Comparison of ENCODE assay signal across 18 cellular contexts in the genomic region with DNA sequence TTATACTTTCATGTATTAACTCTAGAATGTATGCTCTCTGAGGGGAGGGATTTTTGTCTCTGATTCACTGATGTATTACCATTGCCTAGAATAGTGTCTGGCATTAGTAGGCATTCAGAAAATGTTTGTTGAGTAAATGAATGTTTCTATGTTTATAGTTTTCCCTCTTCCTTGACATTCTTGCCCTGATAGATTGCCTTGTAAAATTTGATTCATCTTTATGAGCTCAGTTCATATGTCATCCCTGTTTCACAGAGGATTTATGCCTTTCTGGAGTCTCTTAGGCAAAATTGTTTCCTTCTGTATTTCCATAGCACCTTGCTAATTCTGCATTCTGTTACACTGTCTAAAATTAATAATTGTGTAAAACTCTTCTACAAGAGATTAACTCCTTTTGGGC.
DNase-seq lines count a peak whose midpoint lies in the region; ATAC-seq, FAIRE-seq and TF ChIP-seq lines count a peak whose summit lies in the region.
"Had no signal": no experiment of that assay in that cellular context is flagged by ENCODE, and none has a peak within 500 bp of the region (broad histone marks: within the 10 kb centered on the region; RNA-seq: fewer than 3 reads in every experiment).

No MANE protein-coding gene starts in this region.

- CTCF ChIA-PET in CD4-positive, alpha-beta T cell (lab: Charles Lee) = interaction anchor here (1.7 kb wide), 1 partner anchor 9 kb away, joined by 4 read pairs; no protein-coding TSS in a partner anchor

- no peak overlapping the region for H3K27ac ChIP-seq in CD4-positive, alpha-beta T cell (ENCODE audit: low read depth, low read length)
- H3K27ac ChIP-seq: BLaER1 had no signal

- peaks cover 69% of the 10 kb centered on the region for H3K36me3 Mint-ChIP-seq in CD4-positive, alpha-beta T cell (ENCODE audit: low read depth)
- H3K36me3 Mint-ChIP-seq in activated T-helper 17 cell treated with anti-CD3 and anti-CD28 coated beads, Interleukin-2, amount 50 U/mL, for 72 hours (ENCODE audit: low read depth) = peaks cover 75% of the 10 kb centered on the region
- H3K36me3 Mint-ChIP-seq in natural killer cell treated with Interleukin-12 subunit alpha and Interleukin-12 subunit beta and Interleukin-15 and Interleukin-18, amount 100 ng/mL, for 72 hours = peaks cover 25% of the 10 kb centered on the region

- no peaks in the 10 kb centered on the region for H3K9me3 ChIP-seq in CD4-positive, alpha-beta T cell (ENCODE audit: control insufficient read depth, low read length)
- H3K9me3 ChIP-seq: right atrium auricular region had no signal

- H3K27me3 ChIP-seq in CD4-positive, alpha-beta T cell (ENCODE audit: control insufficient read depth, insufficient read depth, low read length) = no peaks in the 10 kb centered on the region
- H3K27me3 ChIP-seq: BLaER1, right atrium auricular region had no signal

- POLR2A ChIA-PET in CD4-positive, alpha-beta T cell (lab: Charles Lee) = interaction anchor here (0.7 to 1.5 kb wide), 3 partner anchors 61 to 265 kb away, joined by 3 to 8 read pairs (median 4); a partner anchor contains a TSS

- no peak for TF ChIP-seq POLR2A in H54 (IDR thresholded peaks at IDR 0.05; ENCODE audit: low read depth, low read length)

- no peak for TF ChIP-seq CTCF in CD4-positive, alpha-beta T cell (IDR thresholded peaks at IDR 0.05)

- FAIRE-seq in H54 (lab: Jason Lieb, UNC) = peak; percentile 52
- FAIRE-seq: endothelial cell of umbilical vein had no signal

- H3K4me3 Mint-ChIP-seq in CD4-positive, alpha-beta T cell = no peak overlapping the region
- peak overlapping the region; percentile 68 for H3K4me3 Mint-ChIP-seq in activated T-helper 17 cell treated with anti-CD3 and anti-CD28 coated beads, Interleukin-2, amount 50 U/mL, for 72 hours
- peak overlapping the region; percentile 75 for H3K4me3 Mint-ChIP-seq in natural killer cell treated with Interleukin-12 subunit alpha and Interleukin-12 subunit beta and Interleukin-15 and Interleukin-18, amount 100 ng/mL, for 72 hours

- peaks cover 2% of the 10 kb centered on the region for H3K9me3 Mint-ChIP-seq in CD4-positive, alpha-beta T cell
- peaks cover 3% of the 10 kb centered on the region for H3K9me3 Mint-ChIP-seq in activated T-helper 17 cell treated with anti-CD3 and anti-CD28 coated beads, Interleukin-2, amount 50 U/mL, for 72 hours
- peaks cover 3% of the 10 kb centered on the region for H3K9me3 Mint-ChIP-seq in natural killer cell treated with Interleukin-12 subunit alpha and Interleukin-12 subunit beta and Interleukin-15 and Interleukin-18, amount 100 ng/mL, for 72 hours

- H3K27ac Mint-ChIP-seq in CD4-positive, alpha-beta T cell = peak overlapping the region; percentile 84
- peak overlapping the region; percentile 80 for H3K27ac Mint-ChIP-seq in activated T-helper 17 cell treated with anti-CD3 and anti-CD28 coated beads, Interleukin-2, amount 50 U/mL, for 72 hours
- H3K27ac Mint-ChIP-seq in natural killer cell treated with Interleukin-12 subunit alpha and Interleukin-12 subunit beta and Interleukin-15 and Interleukin-18, amount 100 ng/mL, for 72 hours = peak overlapping the region; percentile 83 to 88

- DNase-seq in CD4-positive, alpha-beta T cell = no peak
- DNase-seq in H54 (ENCODE audit: insufficient read length, low spot score) (no peak), DMS153 treated with DMSO at 0.1 percent for 48 hours (lab: John Stamatoyannopoulos, UW; ENCODE audit: unreplicated experiment) (no peak), H4 (ENCODE audit: low spot score) (no peak)
- DNase-seq in natural killer cell treated with Interleukin-12 subunit alpha and Interleukin-12 subunit beta and Interleukin-15 and Interleukin-18, amount 100 ng/mL, for 72 hours (ENCODE audit: low spot score) = no peak
- DNase-seq: anterior cingulate cortex; DMS79 treated with DMSO at 0.1 percent for 48 hours; HCEC 1CT; mesendoderm; NCI-H1436; stimulated activated CD8-positive, alpha-beta memory T cell treated with anti-CD3 and anti-CD28 coated beads, Interleukin-4, amount 100 ng/mL, for 48 hours had no signal

- H3K27me3 Mint-ChIP-seq in CD4-positive, alpha-beta T cell = no peaks in the 10 kb centered on the region
- no peaks in the 10 kb centered on the region for H3K27me3 Mint-ChIP-seq in activated T-helper 17 cell treated with anti-CD3 and anti-CD28 coated beads, Interleukin-2, amount 50 U/mL, for 72 hours
- H3K27me3 Mint-ChIP-seq in natural killer cell treated with Interleukin-12 subunit alpha and Interleukin-12 subunit beta and Interleukin-15 and Interleukin-18, amount 100 ng/mL, for 72 hours = no peaks in the 10 kb centered on the region

- intact Hi-C loops in CD4-positive, alpha-beta T cell (cut with DNase I, micrococcal nuclease) = loop anchor here (2.0 to 5.0 kb wide), 3 partner anchors 52 to 73 kb away; a partner anchor contains a TSS

- ATAC-seq in CD4-positive, alpha-beta T cell (ENCODE audit: poor library complexity) = no peak
- ATAC-seq in activated T-helper 17 cell treated with anti-CD3 and anti-CD28 coated beads, Interleukin-2, amount 50 U/mL, for 72 hours (replicated peaks) = no peak
- ATAC-seq in natural killer cell treated with Interleukin-12 subunit alpha and Interleukin-12 subunit beta and Interleukin-15 and Interleukin-18, amount 100 ng/mL, for 72 hours = no peak
- ATAC-seq in HG03045 (IDR thresholded peaks at IDR 0.05; ENCODE audit: unreplicated experiment) (no peak), GM21825 (IDR thresholded peaks at IDR 0.05; ENCODE audit: unreplicated experiment) (no peak)
- ATAC-seq: Panc1 had no signal

- peaks cover 33% of the 10 kb centered on the region for H3K4me1 Mint-ChIP-seq in CD4-positive, alpha-beta T cell (ENCODE audit: low read depth)
- H3K4me1 Mint-ChIP-seq in activated T-helper 17 cell treated with anti-CD3 and anti-CD28 coated beads, Interleukin-2, amount 50 U/mL, for 72 hours = peaks cover 15% of the 10 kb centered on the region
- H3K4me1 Mint-ChIP-seq in natural killer cell treated with Interleukin-12 subunit alpha and Interleukin-12 subunit beta and Interleukin-15 and Interleukin-18, amount 100 ng/mL, for 72 hours (ENCODE audit: low read depth in 2 of 2) = peaks cover 23 to 30% of the 10 kb centered on the region in 2 donors
